27 cellular contexts compared by ENCODE assay signal in the genomic region with DNA sequence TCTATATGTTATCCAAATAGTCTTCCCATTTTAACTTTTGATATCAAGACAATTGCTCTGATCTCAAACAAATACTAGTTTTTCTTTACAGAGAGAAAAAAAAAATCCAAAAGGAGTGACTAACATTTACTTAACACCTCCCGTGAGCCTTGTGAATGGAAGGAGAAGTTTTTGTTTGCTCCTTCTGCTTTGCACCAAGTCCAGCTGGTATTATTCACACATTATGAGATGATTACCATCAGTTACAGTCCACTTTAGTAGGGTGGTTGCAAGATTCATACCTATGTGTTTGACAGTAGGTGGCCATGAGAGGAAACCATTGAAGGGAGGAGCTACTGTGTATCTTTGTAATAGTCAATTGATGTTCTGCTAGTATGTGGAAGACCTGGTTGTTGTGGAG.
"Had no signal": no experiment of that assay in that cellular context is flagged by ENCODE, and none has a peak within 500 bp of the region (broad histone marks: within the 10 kb centered on the region; RNA-seq: fewer than 3 reads in every experiment).

No MANE protein-coding gene starts in this region.

- H3K27ac ChIP-seq: stomach, suprapubic skin, testis, thoracic aorta, thyroid gland, tibial artery, tibial nerve, transverse colon, upper lobe of left lung, upper lobe of right lung, uterus, vagina had no signal

- ATAC-seq: stimulated activated effector memory CD8-positive, alpha-beta T cell treated with anti-CD3 and anti-CD28 coated beads, Interleukin-12 subunit alpha, Interleukin-12 subunit beta, amount 100 ng/mL, for 72 hours; stimulated activated memory B cell treated with anti-CD40 and anti-IgM and Interleukin-4, amounts not matched to agents 10 μg/mL and 1 μg/mL and 100 μg/mL, for 72 hours; stimulated activated naive B cell treated with anti-CD40 and anti-IgM and Interleukin-4, amounts not matched to agents 10 μg/mL and 1 μg/mL and 100 μg/mL, for 72 hours; stimulated activated naive CD8-positive, alpha-beta T cell treated with anti-CD3 and anti-CD28 coated beads, Interleukin-15, amount 100 ng/mL, for 72 hours; stimulated activated naive CD8-positive, alpha-beta T cell treated with anti-CD3 and anti-CD28 coated beads, Interleukin-15, Interleukin-2, amounts not matched to agents 100 U/mL and 50 U/mL, for 24 hours; upper lobe of right lung had no signal

- H3K9me3 ChIP-seq: testis, thoracic aorta, thyroid gland, transverse colon, upper lobe of right lung, uterus, vagina had no signal

- DNase-seq: stimulated activated CD4-positive, alpha-beta T cell treated with anti-CD3 and anti-CD28 coated beads, Interleukin-2, amount 100 ng/mL, for 48 hours; stimulated activated CD4-positive, alpha-beta T cell treated with anti-CD3 and anti-CD28 coated beads, Interleukin-4, amount 100 ng/mL, for 1 hour; stimulated activated CD4-positive, alpha-beta T cell treated with anti-CD3 and anti-CD28 coated beads, Interleukin-4, amount 100 ng/mL, for 24 hours; stimulated activated CD4-positive, alpha-beta T cell treated with anti-CD3 and anti-CD28 coated beads, Interleukin-4, amount 100 ng/mL, for 4 hours; stimulated activated CD8-positive, alpha-beta memory T cell treated with anti-CD3 and anti-CD28 coated beads, Interleukin-4, amount 100 ng/mL, for 48 hours; stimulated activated naive B cell treated with anti-CD40 and anti-IgM and Interleukin-4, amounts not matched to agents 10 μg/mL and 1 μg/mL and 100 μg/mL, for 72 hours; stimulated activated naive CD4-positive, alpha-beta T cell; stimulated activated naive CD4-positive, alpha-beta T cell treated with Interleukin-2 at 50 U/mL for 16 hours; stimulated activated naive CD8-positive, alpha-beta T cell treated with anti-CD3 and anti-CD28 coated beads, Interleukin-15, amount 100 ng/mL, for 72 hours; stimulated activated naive CD8-positive, alpha-beta T cell treated with anti-CD3 and anti-CD28 coated beads, Interleukin-15, Interleukin-2, amounts not matched to agents 100 U/mL and 50 U/mL, for 24 hours; stomach; substantia nigra; testis; thyroid gland; tibial artery; transverse colon; trophoblast cell; upper lobe of left lung; upper lobe of right lung; uterus had no signal

- H3K4me3 ChIP-seq: stomach, suprapubic skin, testis, thoracic aorta, thyroid gland, tibial artery, tibial nerve, transverse colon, upper lobe of left lung, upper lobe of right lung, uterus, vagina had no signal

- H3K36me3 ChIP-seq: stomach, suprapubic skin, thoracic aorta, thyroid gland, tibial artery, tibial nerve, transverse colon, upper lobe of left lung, upper lobe of right lung, uterus, vagina had no signal

- H3K4me1 ChIP-seq: stomach, suprapubic skin, testis, thyroid gland, tibial artery, tibial nerve, transverse colon, upper lobe of left lung, upper lobe of right lung, uterus, vagina had no signal

- H3K27me3 ChIP-seq: stomach, suprapubic skin, testis, thyroid gland, tibial artery, tibial nerve, transverse colon, upper lobe of left lung, upper lobe of right lung, uterus, vagina had no signal

- FAIRE-seq: urothelium cell line had no signal
